8 cellular contexts compared by ENCODE assay signal in the genomic region with DNA sequence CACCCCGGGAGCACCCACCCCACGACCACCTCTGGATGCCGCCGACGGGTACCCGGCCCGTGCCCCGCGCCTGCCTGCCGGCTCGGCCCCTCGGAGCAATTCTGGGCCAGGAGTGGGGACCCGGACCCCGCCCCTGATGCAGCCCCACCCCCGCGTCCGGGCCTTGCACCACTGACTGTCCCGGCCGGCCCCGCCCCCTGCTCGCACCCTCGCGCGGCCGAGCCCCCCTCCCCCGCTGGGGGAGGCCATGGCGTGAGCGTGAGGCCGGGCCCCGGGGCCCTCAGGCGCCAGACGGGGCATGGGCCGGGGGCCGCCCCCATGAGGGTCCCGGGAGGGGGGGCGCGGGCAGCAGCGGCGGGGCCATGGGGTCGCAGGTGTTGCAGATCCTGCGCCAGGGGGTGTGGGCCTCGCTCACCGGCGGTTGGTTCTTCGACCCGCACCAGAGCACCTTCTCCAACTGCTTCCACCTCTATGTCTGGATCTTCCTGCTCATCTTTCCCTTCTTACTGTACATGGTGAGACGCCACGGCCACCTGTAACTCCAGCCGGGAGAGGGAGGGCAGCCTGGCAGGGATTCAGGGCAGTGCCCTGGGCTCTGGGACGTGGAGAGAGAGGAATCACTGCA. TPM values are rescaled to one million over a fixed set of nuclear protein-coding genes. Genes with fewer than 3 reads are reported as not detected.
DNase-seq lines count a peak whose midpoint lies in the region; ATAC-seq and TF ChIP-seq lines count a peak whose summit lies in the region.

No MANE protein-coding gene starts in this region.

- 0% methylated on average over 18 of the region's 50 CpGs for WGBS in esophagus muscularis mucosa

- peaks cover 22% of the 10 kb centered on the region for H3K36me3 Mint-ChIP-seq in activated naive CD4-positive, alpha-beta T cell treated with anti-CD3 and anti-CD28 coated beads for 36 hours (ENCODE audit: low read depth)

- H3K27me3 ChIP-seq in esophagus muscularis mucosa (no peaks in the 10 kb centered on the region), neuron (ENCODE audit: insufficient read depth, low read length) (no peaks in the 10 kb centered on the region)

- H3K27ac Mint-ChIP-seq in activated naive CD4-positive, alpha-beta T cell treated with anti-CD3 and anti-CD28 coated beads for 36 hours = peak overlapping the region; percentile 98

- H3K4me1 Mint-ChIP-seq in activated naive CD4-positive, alpha-beta T cell treated with anti-CD3 and anti-CD28 coated beads for 36 hours (ENCODE audit: low read depth) = peaks cover 47% of the 10 kb centered on the region

- H3K27ac ChIP-seq in esophagus muscularis mucosa (replicated peaks in 1 of 4) = peak overlapping the region; percentile 87 to 97 (median 94)

- H3K9me3 ChIP-seq in esophagus muscularis mucosa (no peaks in the 10 kb centered on the region), neuron (ENCODE audit: low read length) (no peaks in the 10 kb centered on the region)

- H3K4me3 ChIP-seq in esophagus muscularis mucosa = peak overlapping the region; percentile 72 to 96 (median 82)
- peak overlapping the region; percentile 83 for H3K4me3 ChIP-seq in neuron (ENCODE audit: low read length)

- ATAC-seq in HG03103 (IDR thresholded peaks at IDR 0.05; ENCODE audit: low read depth, unreplicated experiment) (peak; percentile 1), GM18502 (IDR thresholded peaks at IDR 0.05; ENCODE audit: poor library complexity, unreplicated experiment) (no peak)

- no peak for TF ChIP-seq POLR2A in esophagus muscularis mucosa (IDR thresholded peaks at IDR 0.05; ENCODE audit: low read depth)

- H3K9me3 Mint-ChIP-seq in activated naive CD4-positive, alpha-beta T cell treated with anti-CD3 and anti-CD28 coated beads for 36 hours = no peaks in the 10 kb centered on the region

- TF ChIP-seq EP300 in esophagus muscularis mucosa (IDR thresholded peaks at IDR 0.05) = no peak

- intact Hi-C loops in activated naive CD4-positive, alpha-beta T cell treated with anti-CD3 and anti-CD28 coated beads for 36 hours (cut with micrococcal nuclease) = loop anchor here (1.0 kb wide), 12 partner anchors 22 to 386 kb away; partner anchors contain the start of genes BANF1, CFL1, EIF1AD and FOSL1
- intact Hi-C loops in esophagus muscularis mucosa (cut with DNase I) = loop anchor here (2.0 kb wide), 1 partner anchor 41 kb away; no protein-coding TSS in a partner anchor

- H3K36me3 ChIP-seq in esophagus muscularis mucosa = peaks cover 26 to 57% (median 55%) of the 10 kb centered on the region in 4 donors
- H3K36me3 ChIP-seq in neuron (ENCODE audit: insufficient read depth, low read length) = peaks cover 36% of the 10 kb centered on the region

- CTCF ChIA-PET in activated naive CD4-positive, alpha-beta T cell treated with anti-CD3 and anti-CD28 coated beads for 36 hours (lab: Charles Lee) = interaction anchor here (0.8 to 1.5 kb wide), 6 partner anchors 9 to 203 kb away, joined by 3 to 4 read pairs (median 3); partner anchors contain the start of gene FAM89B

- H2AFZ ChIP-seq in neuron (ENCODE audit: low read depth, low read length) = no peak overlapping the region

- H3K4me1 ChIP-seq in esophagus muscularis mucosa (peaks cover 33 to 53% (median 48%) of the 10 kb centered on the region in 4 donors), neuron (ENCODE audit: insufficient read depth, low read length) (peaks cover 43% of the 10 kb centered on the region)

- peak; percentile 38 for DNase-seq in activated naive CD4-positive, alpha-beta T cell treated with anti-CD3 and anti-CD28 coated beads for 36 hours
- no peak for DNase-seq in activated naive CD4-positive, alpha-beta T cell treated with Interleukin-2 at 50 U/mL for 16 hours
- peak; percentile 69 for DNase-seq in UCSD-AML1 (lab: John Stamatoyannopoulos, UW; ENCODE audit: unreplicated experiment)
- DNase-seq in esophagus muscularis mucosa (ENCODE audit: extremely low spot score) = no peak
- no peak for DNase-seq in hepatic stellate cell (ENCODE audit: low spot score)

- no peaks in the 10 kb centered on the region for H3K27me3 Mint-ChIP-seq in activated naive CD4-positive, alpha-beta T cell treated with anti-CD3 and anti-CD28 coated beads for 36 hours (ENCODE audit: low read depth)

- peak overlapping the region; percentile 95 for H3K4me3 Mint-ChIP-seq in activated naive CD4-positive, alpha-beta T cell treated with anti-CD3 and anti-CD28 coated beads for 36 hours

- no peak for TF ChIP-seq CTCF in esophagus muscularis mucosa (IDR thresholded peaks at IDR 0.05)

RNA-seq across cellular contexts. Expression of gene PCNX3, which starts 0.5 kb away (rescaled TPM):
- 10 to 100 TPM; 21.6 to 24.7 TPM for total RNA-seq in activated naive CD4-positive, alpha-beta T cell treated with anti-CD3 and anti-CD28 coated beads for 36 hours
- total RNA-seq in esophagus muscularis mucosa = 10 to 100 TPM; 21.4 to 43.1 (median 27.1) TPM

RNA-seq across cellular contexts. Expression of gene MAP3K11, which starts 2.0 kb away (rescaled TPM):
- total RNA-seq in activated naive CD4-positive, alpha-beta T cell treated with anti-CD3 and anti-CD28 coated beads for 36 hours = 10 to 100 TPM; 28.9 to 32.7 TPM
- 10 to 100 TPM; 29.9 to 41.7 (median 37.6) TPM for total RNA-seq in esophagus muscularis mucosa

RNA-seq across cellular contexts. Expression of gene KCNK7, which starts 20.5 kb away (rescaled TPM):
- under 1 TPM in 1 of 2 experiments, not detected in 1; 0.35 TPM for total RNA-seq in activated naive CD4-positive, alpha-beta T cell treated with anti-CD3 and anti-CD28 coated beads for 36 hours
- total RNA-seq in esophagus muscularis mucosa = 1 to 10 TPM in 3 of 4 donors, under 1 TPM in 1; 0.99 to 1.2 (median 1.2) TPM

RNA-seq across cellular contexts. Expression of gene SIPA1, which starts 21.8 kb away (rescaled TPM):
- 100 to 1,000 TPM; 146 to 150 TPM for total RNA-seq in activated naive CD4-positive, alpha-beta T cell treated with anti-CD3 and anti-CD28 coated beads for 36 hours
- 10 to 100 TPM; 40.7 to 56.3 (median 45.8) TPM for total RNA-seq in esophagus muscularis mucosa

RNA-seq across cellular contexts. Expression of gene EHBP1L1, which starts 40.2 kb away (rescaled TPM):
- 10 to 100 TPM; 51.9 to 54.6 TPM for total RNA-seq in activated naive CD4-positive, alpha-beta T cell treated with anti-CD3 and anti-CD28 coated beads for 36 hours
- 100 to 1,000 TPM; 186 to 472 (median 293) TPM for total RNA-seq in esophagus muscularis mucosa

Comparison
In these comparisons a context has a peak if more than half of its experiments do, and no peak if none do; other contexts are left out.
1. DNase-seq: peak in activated naive CD4-positive, alpha-beta T cell treated with anti-CD3 and anti-CD28 coated beads for 36 hours (single experiment) and UCSD-AML1 (single experiment); none in activated naive CD4-positive, alpha-beta T cell treated with Interleukin-2 at 50 U/mL for 16 hours (single experiment), esophagus muscularis mucosa (single experiment) and hepatic stellate cell (single experiment).